Comparison of ENCODE assay signal across 1 cellular context in the genomic region with DNA sequence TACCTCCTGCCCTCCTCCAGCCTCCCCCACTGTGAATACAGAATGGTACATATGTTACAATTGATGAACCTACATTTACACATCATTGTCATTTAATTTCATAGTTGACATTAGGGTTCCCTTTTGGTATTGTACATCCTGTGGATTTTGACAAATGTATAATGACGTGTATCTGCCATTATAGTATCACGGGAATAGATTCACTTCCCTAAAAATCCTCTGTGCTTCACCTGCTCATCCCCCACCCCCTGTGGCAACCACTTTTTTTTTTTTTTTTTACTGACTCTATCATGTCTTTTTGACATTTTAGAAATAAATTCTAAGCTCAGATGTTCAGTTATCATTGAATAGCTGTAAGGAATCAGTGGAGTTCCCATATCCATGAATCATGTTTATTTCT.
A peak's percentile ranks its signal among the peaks of the same experiment; 100 is the strongest.
TF ChIP-seq lines count a peak whose summit lies in the region.

No MANE protein-coding gene starts in this region.

TF ChIP-seq in GM12878, 131 proteins besides CTCF, POLR2A, EP300 and RAD21:
- TF ChIP-seq ZNF384 (IDR thresholded peaks at IDR 0.05; ENCODE audit: borderline replicate concordance, low read depth, low read length) (peak; percentile 24; the same call in 1 of the 2 replicates), TCF7 (IDR thresholded peaks at IDR 0.05; ENCODE audit: borderline replicate concordance) (no peak), MYB (IDR thresholded peaks at IDR 0.05; ENCODE audit: borderline replicate concordance, low read depth, low read length) (no peak), SPI1 (IDR thresholded peaks at IDR 0.05; ENCODE audit: borderline replicate concordance, insufficient read depth, low read depth, low read length) (peak; percentile 49; the same call in 1 of the 2 replicates)
- TF ChIP-seq, protein P1, sequence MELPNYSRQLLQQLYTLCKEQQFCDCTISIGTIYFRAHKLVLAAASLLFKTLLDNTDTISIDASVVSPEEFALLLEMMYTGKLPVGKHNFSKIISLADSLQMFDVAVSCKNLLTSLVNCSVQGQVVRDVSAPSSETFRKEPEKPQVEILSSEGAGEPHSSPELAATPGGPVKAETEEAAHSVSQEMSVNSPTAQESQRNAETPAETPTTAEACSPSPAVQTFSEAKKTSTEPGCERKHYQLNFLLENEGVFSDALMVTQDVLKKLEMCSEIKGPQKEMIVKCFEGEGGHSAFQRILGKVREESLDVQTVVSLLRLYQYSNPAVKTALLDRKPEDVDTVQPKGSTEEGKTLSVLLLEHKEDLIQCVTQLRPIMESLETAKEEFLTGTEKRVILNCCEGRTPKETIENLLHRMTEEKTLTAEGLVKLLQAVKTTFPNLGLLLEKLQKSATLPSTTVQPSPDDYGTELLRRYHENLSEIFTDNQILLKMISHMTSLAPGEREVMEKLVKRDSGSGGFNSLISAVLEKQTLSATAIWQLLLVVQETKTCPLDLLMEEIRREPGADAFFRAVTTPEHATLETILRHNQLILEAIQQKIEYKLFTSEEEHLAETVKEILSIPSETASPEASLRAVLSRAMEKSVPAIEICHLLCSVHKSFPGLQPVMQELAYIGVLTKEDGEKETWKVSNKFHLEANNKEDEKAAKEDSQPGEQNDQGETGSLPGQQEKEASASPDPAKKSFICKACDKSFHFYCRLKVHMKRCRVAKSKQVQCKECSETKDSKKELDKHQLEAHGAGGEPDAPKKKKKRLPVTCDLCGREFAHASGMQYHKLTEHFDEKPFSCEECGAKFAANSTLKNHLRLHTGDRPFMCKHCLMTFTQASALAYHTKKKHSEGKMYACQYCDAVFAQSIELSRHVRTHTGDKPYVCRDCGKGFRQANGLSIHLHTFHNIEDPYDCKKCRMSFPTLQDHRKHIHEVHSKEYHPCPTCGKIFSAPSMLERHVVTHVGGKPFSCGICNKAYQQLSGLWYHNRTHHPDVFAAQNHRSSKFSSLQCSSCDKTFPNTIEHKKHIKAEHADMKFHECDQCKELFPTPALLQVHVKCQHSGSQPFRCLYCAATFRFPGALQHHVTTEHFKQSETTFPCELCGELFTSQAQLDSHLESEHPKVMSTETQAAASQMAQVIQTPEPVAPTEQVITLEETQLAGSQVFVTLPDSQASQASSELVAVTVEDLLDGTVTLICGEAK (IDR thresholded peaks at IDR 0.05; ENCODE audit: borderline replicate concordance), result no peak
